In the genomic region with DNA sequence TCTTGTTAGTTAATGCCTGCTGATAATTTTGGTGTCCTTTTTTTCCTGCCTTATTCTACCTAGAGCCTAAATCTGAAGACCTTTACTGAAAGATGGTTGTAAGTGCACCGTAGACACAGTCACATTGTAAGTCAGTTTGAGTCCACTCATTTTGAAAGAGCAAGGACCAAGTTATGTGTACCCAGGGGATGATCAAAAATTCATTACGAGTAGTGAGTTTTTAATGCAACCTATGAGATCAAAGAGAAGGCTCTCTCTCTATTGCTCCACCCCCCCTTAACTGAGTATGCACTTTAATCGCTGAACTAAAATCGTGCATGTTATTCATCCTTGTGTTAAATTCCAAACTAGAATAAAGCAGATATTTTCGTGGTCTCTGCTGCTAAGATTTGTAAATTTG, we compare ENCODE assay signal across 8 cellular contexts. TPM values are rescaled to one million over a fixed set of nuclear protein-coding genes. Genes with fewer than 3 reads are reported as not detected.
DNase-seq lines count a peak whose midpoint lies in the region; ATAC-seq and TF ChIP-seq lines count a peak whose summit lies in the region.

No MANE protein-coding gene starts in this region.

- peak overlapping the region; percentile 15 for H3K27ac Mint-ChIP-seq in activated naive CD8-positive, alpha-beta T cell treated with anti-CD3 and anti-CD28 coated beads, Interleukin-2, amount 50 U/mL, for 24 hours
- peak overlapping the region; percentile 57 for H3K27ac Mint-ChIP-seq in mesothelial cell of epicardium

- CTCF ChIA-PET in HCT116 (lab: Charles Lee): no interaction called here

- no peaks in the 10 kb centered on the region for H4K20me1 ChIP-seq in HCT116 (ENCODE audit: insufficient read depth)

- H3K27me3 Mint-ChIP-seq in activated naive CD8-positive, alpha-beta T cell treated with anti-CD3 and anti-CD28 coated beads, Interleukin-2, amount 50 U/mL, for 24 hours: peaks cover 3% of the 10 kb centered on the region
- H3K27me3 Mint-ChIP-seq in mesothelial cell of epicardium (ENCODE audit: low read depth): no peaks in the 10 kb centered on the region

- DNase-seq in AG10803 (ENCODE audit: low read depth) (no peak), HCT116 (ENCODE audit: low read depth, low spot score) (no peak), mesothelial cell of epicardium (ENCODE audit: low spot score in 2 of 2, unreplicated experiment in 2 of 2) (no peak), head of caudate nucleus (no peak), activated gamma-delta T cell treated with Interleukin-2 at 50 U/mL for 16 hours (no peak), HK-2 (ENCODE audit: unreplicated experiment) (no peak)
- no peak for DNase-seq in activated naive CD8-positive, alpha-beta T cell treated with anti-CD3 and anti-CD28 coated beads, Interleukin-2, amount 50 U/mL, for 24 hours

- TF ChIP-seq CTCF in AG10803 (conservative IDR thresholded peaks at IDR 0.05; ENCODE audit: low read length): no peak
- no peak for TF ChIP-seq CTCF in HCT116 (IDR thresholded peaks at IDR 0.05 in 2 of 3, conservative IDR thresholded peaks at IDR 0.05 in 1 of 3; ENCODE audit: borderline replicate concordance in 1 of 3, insufficient read depth in 1 of 3, low read depth in 2 of 3, low read length in 2 of 3)
- no peak for TF ChIP-seq CTCF in mesothelial cell of epicardium (IDR thresholded peaks at IDR 0.05; ENCODE audit: unreplicated experiment)

- H3K4me3 ChIP-seq in AG10803 (ENCODE audit: low read length) (peak overlapping the region; percentile 80), HCT116 (replicated peaks in 1 of 2; ENCODE audit: low read depth in 1 of 2, low read length in 2 of 2) (no peak overlapping the region)

- H3K9ac ChIP-seq in HCT116 (ENCODE audit: low read length): no peak overlapping the region

- no peak for TF ChIP-seq POLR2A in HCT116 (IDR thresholded peaks at IDR 0.05; ENCODE audit: borderline replicate concordance, extremely low read depth, insufficient read depth, insufficient read length)

- no peaks in the 10 kb centered on the region for H3K9me3 Mint-ChIP-seq in activated naive CD8-positive, alpha-beta T cell treated with anti-CD3 and anti-CD28 coated beads, Interleukin-2, amount 50 U/mL, for 24 hours
- H3K9me3 Mint-ChIP-seq in mesothelial cell of epicardium: no peaks in the 10 kb centered on the region

- no peak overlapping the region for H2AFZ ChIP-seq in HCT116 (ENCODE audit: low read depth, low read length, poor library complexity, severe bottlenecking)

- peaks cover 2% of the 10 kb centered on the region for H3K36me3 Mint-ChIP-seq in activated naive CD8-positive, alpha-beta T cell treated with anti-CD3 and anti-CD28 coated beads, Interleukin-2, amount 50 U/mL, for 24 hours (ENCODE audit: low read depth)
- H3K36me3 Mint-ChIP-seq in mesothelial cell of epicardium: no peaks in the 10 kb centered on the region

- POLR2A ChIA-PET in HCT116 (lab: Charles Lee): no interaction called here

- H3K4me1 ChIP-seq in HCT116 (ENCODE audit: control insufficient read depth in 1 of 2, insufficient read depth in 2 of 2, low read length in 2 of 2): peaks cover 7 to 20% of the 10 kb centered on the region in 2 experiments

- peak overlapping the region; percentile 4; the same call in 1 of the 2 replicates for H3K4me2 ChIP-seq in HCT116 (ENCODE audit: low read length)

- BruUV-seq in HCT116 (replicated peaks; lab: Mats Ljungman, UMichigan): TSS peak; percentile 37

- no peak overlapping the region for H3K27ac ChIP-seq in HCT116 (ENCODE audit: low read depth, low read length)

- RAD21 ChIA-PET in HCT116 (lab: Charles Lee; ENCODE audit: low non-redundant PET in 1 of 2, low total read pairs in 2 of 2, uncharacterized antibody in 2 of 2, unreplicated experiment in 2 of 2): interaction anchor here in 1 of 2 experiments (0.7 kb wide), 1 partner anchor 27 kb away, joined by 5 read pairs; no protein-coding TSS in a partner anchor

- no peak for TF ChIP-seq RAD21 in HCT116 (IDR thresholded peaks at IDR 0.05; ENCODE audit: low read depth)

- H3K9me3 ChIP-seq in HCT116 (ENCODE audit: control insufficient read depth in 1 of 2, insufficient read depth in 1 of 2, low read depth in 1 of 2, low read length in 2 of 2): no peaks in the 10 kb centered on the region

- peaks cover 22% of the 10 kb centered on the region for H3K79me2 ChIP-seq in HCT116 (ENCODE audit: insufficient read depth, low read length)

- H3K27me3 ChIP-seq in HCT116 (ENCODE audit: insufficient read depth, low read length): no peaks in the 10 kb centered on the region

- peak overlapping the region; percentile 91 for H3K4me3 Mint-ChIP-seq in activated naive CD8-positive, alpha-beta T cell treated with anti-CD3 and anti-CD28 coated beads, Interleukin-2, amount 50 U/mL, for 24 hours
- H3K4me3 Mint-ChIP-seq in mesothelial cell of epicardium: peak overlapping the region; percentile 92

- H3K36me3 ChIP-seq in HCT116 (ENCODE audit: control insufficient read depth in 1 of 2, insufficient read depth in 2 of 2, low read length in 2 of 2): no peaks in the 10 kb centered on the region

- ATAC-seq in HCT116: no peak
- no peak for ATAC-seq in activated naive CD8-positive, alpha-beta T cell treated with anti-CD3 and anti-CD28 coated beads, Interleukin-2, amount 50 U/mL, for 24 hours
- no peak for ATAC-seq in GM21526 (IDR thresholded peaks at IDR 0.05; ENCODE audit: low FRiP score, unreplicated experiment)

- no peaks in the 10 kb centered on the region for H3K9me2 ChIP-seq in HCT116 (ENCODE audit: insufficient read depth)

- intact Hi-C loops in HCT116 (cut with micrococcal nuclease): loop anchor here (10.0 kb wide), 1 partner anchor 539 kb away; no protein-coding TSS in a partner anchor
- intact Hi-C loops in head of caudate nucleus (cut with DNase I): no loop called here

- peaks cover 38% of the 10 kb centered on the region for H3K4me1 Mint-ChIP-seq in activated naive CD8-positive, alpha-beta T cell treated with anti-CD3 and anti-CD28 coated beads, Interleukin-2, amount 50 U/mL, for 24 hours
- peaks cover 38% of the 10 kb centered on the region for H3K4me1 Mint-ChIP-seq in mesothelial cell of epicardium

TF ChIP-seq in HCT116, 20 proteins besides CTCF, POLR2A, EP300 and RAD21:
- TF ChIP-seq, protein P1, sequence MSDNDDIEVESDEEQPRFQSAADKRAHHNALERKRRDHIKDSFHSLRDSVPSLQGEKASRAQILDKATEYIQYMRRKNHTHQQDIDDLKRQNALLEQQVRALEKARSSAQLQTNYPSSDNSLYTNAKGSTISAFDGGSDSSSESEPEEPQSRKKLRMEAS (IDR thresholded peaks at IDR 0.05): no peak
- TF ChIP-seq, protein P2, sequence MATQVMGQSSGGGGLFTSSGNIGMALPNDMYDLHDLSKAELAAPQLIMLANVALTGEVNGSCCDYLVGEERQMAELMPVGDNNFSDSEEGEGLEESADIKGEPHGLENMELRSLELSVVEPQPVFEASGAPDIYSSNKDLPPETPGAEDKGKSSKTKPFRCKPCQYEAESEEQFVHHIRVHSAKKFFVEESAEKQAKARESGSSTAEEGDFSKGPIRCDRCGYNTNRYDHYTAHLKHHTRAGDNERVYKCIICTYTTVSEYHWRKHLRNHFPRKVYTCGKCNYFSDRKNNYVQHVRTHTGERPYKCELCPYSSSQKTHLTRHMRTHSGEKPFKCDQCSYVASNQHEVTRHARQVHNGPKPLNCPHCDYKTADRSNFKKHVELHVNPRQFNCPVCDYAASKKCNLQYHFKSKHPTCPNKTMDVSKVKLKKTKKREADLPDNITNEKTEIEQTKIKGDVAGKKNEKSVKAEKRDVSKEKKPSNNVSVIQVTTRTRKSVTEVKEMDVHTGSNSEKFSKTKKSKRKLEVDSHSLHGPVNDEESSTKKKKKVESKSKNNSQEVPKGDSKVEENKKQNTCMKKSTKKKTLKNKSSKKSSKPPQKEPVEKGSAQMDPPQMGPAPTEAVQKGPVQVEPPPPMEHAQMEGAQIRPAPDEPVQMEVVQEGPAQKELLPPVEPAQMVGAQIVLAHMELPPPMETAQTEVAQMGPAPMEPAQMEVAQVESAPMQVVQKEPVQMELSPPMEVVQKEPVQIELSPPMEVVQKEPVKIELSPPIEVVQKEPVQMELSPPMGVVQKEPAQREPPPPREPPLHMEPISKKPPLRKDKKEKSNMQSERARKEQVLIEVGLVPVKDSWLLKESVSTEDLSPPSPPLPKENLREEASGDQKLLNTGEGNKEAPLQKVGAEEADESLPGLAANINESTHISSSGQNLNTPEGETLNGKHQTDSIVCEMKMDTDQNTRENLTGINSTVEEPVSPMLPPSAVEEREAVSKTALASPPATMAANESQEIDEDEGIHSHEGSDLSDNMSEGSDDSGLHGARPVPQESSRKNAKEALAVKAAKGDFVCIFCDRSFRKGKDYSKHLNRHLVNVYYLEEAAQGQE (IDR thresholded peaks at IDR 0.05; ENCODE audit: low read depth): no peak
- TF ChIP-seq CEBPB (IDR thresholded peaks at IDR 0.05; ENCODE audit: low read depth) (no peak), EZH2 (IDR thresholded peaks at IDR 0.05) (no peak), JUND (IDR thresholded peaks at IDR 0.05) (no peak), ZNF274 (IDR thresholded peaks at IDR 0.05; ENCODE audit: low read depth, low read length) (no peak), ZFX (IDR thresholded peaks at IDR 0.05) (no peak), ELF1 (IDR thresholded peaks at IDR 0.05; ENCODE audit: borderline replicate concordance, low read depth) (no peak), EGR1 (IDR thresholded peaks at IDR 0.05; ENCODE audit: low read depth) (no peak), EZH2phosphoT487 (IDR thresholded peaks at IDR 0.05; ENCODE audit: borderline replicate concordance) (no peak), POLR2AphosphoS5 (IDR thresholded peaks at IDR 0.05; ENCODE audit: low read depth, low read length) (no peak), CBX3 (IDR thresholded peaks at IDR 0.05; ENCODE audit: low read depth) (no peak), FOSL1 (IDR thresholded peaks at IDR 0.05; ENCODE audit: low read depth) (no peak)
- TF ChIP-seq, protein P3, sequence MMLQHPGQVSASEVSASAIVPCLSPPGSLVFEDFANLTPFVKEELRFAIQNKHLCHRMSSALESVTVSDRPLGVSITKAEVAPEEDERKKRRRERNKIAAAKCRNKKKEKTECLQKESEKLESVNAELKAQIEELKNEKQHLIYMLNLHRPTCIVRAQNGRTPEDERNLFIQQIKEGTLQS (IDR thresholded peaks at IDR 0.05): no peak

RNA-seq across cellular contexts. Expression of a gene that starts 1.8 kb away (rescaled TPM):
- 27.6 TPM for total RNA-seq in HCT116 (2021; ENCODE audit: unreplicated experiment)
- polyA plus RNA-seq in HCT116 (2012): 16.0 and 19.4 TPM in 2 replicates
- total RNA-seq in mesothelial cell of epicardium: 28.7 to 31.8 TPM (median 31.3 TPM) in 3 replicates
